1 cellular context compared by ENCODE assay signal in genomic region chr11:117828641-117829368, GRCh38.
A peak's percentile ranks its signal among the peaks of the same experiment; 100 is the strongest.
TF ChIP-seq lines count a peak whose summit lies in the region.

No MANE protein-coding gene starts in this region.

TF ChIP-seq in HepG2, 621 proteins besides CTCF, POLR2A, EP300 and RAD21:
- TF ChIP-seq FOSL1 (CRISPR knock-in tag; IDR thresholded peaks at IDR 0.05; ENCODE audit: borderline replicate concordance) (0 out of 2 replicates have a peak, but pooled peaks have one; percentile 29), TFAP4 (IDR thresholded peaks at IDR 0.05; ENCODE audit: borderline replicate concordance, low read depth) (peak; percentile 51; the same call in 1 of the 2 replicates), FOSL2 (CRISPR knock-in tag; IDR thresholded peaks at IDR 0.05) (peak; percentile 93), ZNF263 (CRISPR knock-in tag; IDR thresholded peaks at IDR 0.05) (peak; percentile 54), WIZ (CRISPR knock-in tag; IDR thresholded peaks at IDR 0.05) (no peak), JUND (CRISPR knock-in tag; IDR thresholded peaks at IDR 0.05) (peak; percentile 66; the same call in 1 of the 2 replicates), E2F5 (CRISPR knock-in tag; conservative IDR thresholded peaks at IDR 0.05) (no peak), HOXA9 (CRISPR knock-in tag; IDR thresholded peaks at IDR 0.05; ENCODE audit: borderline replicate concordance) (no peak), XRCC5 (optimal IDR thresholded peaks at IDR 0.05; ENCODE audit: low read length) (peak; percentile 16), ATF3 (CRISPR knock-in tag; IDR thresholded peaks at IDR 0.05) (peak; percentile 68; the same call in 1 of the 2 replicates), ZBTB7A (CRISPR knock-in tag; IDR thresholded peaks at IDR 0.05) (0 out of 2 replicates have a peak, but pooled peaks have one; percentile 42)
TF ChIP-seq in HepG2: peak in this region for 8.
